In the genomic region with DNA sequence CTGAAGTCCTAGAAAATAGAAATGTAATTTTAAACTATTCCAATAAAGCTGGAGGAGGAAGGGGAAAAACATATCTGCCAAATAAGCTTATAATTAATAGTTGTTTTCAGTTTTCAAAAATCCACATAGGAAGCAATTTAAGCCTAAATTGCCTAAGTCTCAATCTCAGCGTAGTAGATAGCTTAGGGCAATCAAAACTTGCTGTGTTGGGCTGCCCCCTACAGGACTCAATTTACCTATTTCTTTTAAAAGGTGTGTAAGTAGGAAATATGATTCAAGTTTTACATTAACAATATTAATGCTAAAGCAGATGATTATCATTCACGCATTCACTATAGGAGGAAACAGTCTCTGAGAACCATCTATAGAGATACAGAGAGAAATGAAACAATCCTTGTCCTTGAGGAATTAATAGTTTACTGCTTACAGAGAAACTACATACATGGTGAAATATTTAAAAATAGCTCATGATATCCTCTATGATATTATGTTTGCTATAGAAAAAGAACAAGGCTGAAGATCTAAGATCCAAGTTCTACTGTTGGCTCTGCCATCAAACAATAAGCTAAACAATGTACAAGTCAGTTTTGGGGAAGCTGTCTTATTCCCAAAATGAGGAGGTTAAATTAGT, we compare ENCODE assay signal across 8 cellular contexts.
A peak's percentile ranks its signal among the peaks of the same experiment; 100 is the strongest.
DNase-seq lines count a peak whose midpoint lies in the region; ATAC-seq and TF ChIP-seq lines count a peak whose summit lies in the region.

No MANE protein-coding gene starts in this region.

- DNase-seq in GF-D8 (lab: John Stamatoyannopoulos, UW), result peak; percentile 23
- DNase-seq in NCI-H524 treated with DMSO at 0.1 percent for 48 hours (lab: John Stamatoyannopoulos, UW), result peak; percentile 12
- DNase-seq in activated CD4-positive, alpha-beta T cell treated with anti-CD3 and anti-CD28 coated beads, Interleukin-2, amount 10 ng/mL, durations not matched to agents 7 days and 5 days, result peak; percentile 83
- DNase-seq in effector CD8-positive, alpha-beta T cell (lab: John Stamatoyannopoulos, UW), result peak; percentile 44
- DNase-seq in midbrain (lab: John Stamatoyannopoulos, UW), result peak; percentile 69
- peak; percentile 77 for DNase-seq in stimulated activated CD8-positive, alpha-beta memory T cell treated with anti-CD3 and anti-CD28 coated beads, Interleukin-4, amount 100 ng/mL, for 48 hours
- no peak for DNase-seq in coronary artery (ENCODE audit: low spot score)

- POLR2A ChIA-PET in activated CD4-positive, alpha-beta T cell treated with anti-CD3 and anti-CD28 coated beads, Interleukin-2, amount 10 ng/mL, durations not matched to agents 7 days and 5 days (lab: Charles Lee), result interaction anchor here (0.6 to 1.0 kb wide), 2 partner anchors 124 to 132 kb away, joined by 3 to 4 read pairs; no protein-coding TSS in a partner anchor

- H3K9me3 Mint-ChIP-seq in activated CD4-positive, alpha-beta T cell treated with anti-CD3 and anti-CD28 coated beads, Interleukin-2, amount 10 ng/mL, durations not matched to agents 7 days and 5 days, result no peaks in the 10 kb centered on the region

- H3K27ac ChIP-seq in coronary artery, result no peak overlapping the region

- peaks cover 14% of the 10 kb centered on the region for H3K4me1 Mint-ChIP-seq in activated CD4-positive, alpha-beta T cell treated with anti-CD3 and anti-CD28 coated beads, Interleukin-2, amount 10 ng/mL, durations not matched to agents 7 days and 5 days

- no peak overlapping the region for H3K27ac Mint-ChIP-seq in activated CD4-positive, alpha-beta T cell treated with anti-CD3 and anti-CD28 coated beads, Interleukin-2, amount 10 ng/mL, durations not matched to agents 7 days and 5 days

- CTCF ChIA-PET in activated CD4-positive, alpha-beta T cell treated with anti-CD3 and anti-CD28 coated beads, Interleukin-2, amount 10 ng/mL, durations not matched to agents 7 days and 5 days (lab: Charles Lee), result interaction anchor here (0.6 to 3.4 kb wide), 37 partner anchors 8 to 790 kb away, joined by 3 to 16 read pairs (median 3); a partner anchor contains a TSS

- H3K27me3 Mint-ChIP-seq in activated CD4-positive, alpha-beta T cell treated with anti-CD3 and anti-CD28 coated beads, Interleukin-2, amount 10 ng/mL, durations not matched to agents 7 days and 5 days, result no peaks in the 10 kb centered on the region

- TF ChIP-seq CTCF in coronary artery (IDR thresholded peaks at IDR 0.05), result no peak

- ATAC-seq in HG02981 (IDR thresholded peaks at IDR 0.05; ENCODE audit: unreplicated experiment), result peak; percentile 56

- no peak overlapping the region for H3K4me3 ChIP-seq in coronary artery

- peaks cover 8% of the 10 kb centered on the region for H3K36me3 Mint-ChIP-seq in activated CD4-positive, alpha-beta T cell treated with anti-CD3 and anti-CD28 coated beads, Interleukin-2, amount 10 ng/mL, durations not matched to agents 7 days and 5 days (ENCODE audit: low read depth)

- H3K4me3 Mint-ChIP-seq in activated CD4-positive, alpha-beta T cell treated with anti-CD3 and anti-CD28 coated beads, Interleukin-2, amount 10 ng/mL, durations not matched to agents 7 days and 5 days, result no peak overlapping the region
